In genomic region chr12:48793696-48794095, GRCh38 we compare ENCODE assay signal across 24 cellular contexts. TPM values are rescaled to one million over a fixed set of nuclear protein-coding genes. Genes with fewer than 3 reads are reported as not detected.
DNase-seq lines count a peak whose midpoint lies in the region; ATAC-seq, FAIRE-seq and TF ChIP-seq lines count a peak whose summit lies in the region.
"Had no signal": no experiment of that assay in that cellular context is flagged by ENCODE, and none has a peak within 500 bp of the region (broad histone marks: within the 10 kb centered on the region; RNA-seq: fewer than 3 reads in every experiment).

No MANE protein-coding gene starts in this region.

- H3K27me3 ChIP-seq in PC-9 (ENCODE audit: insufficient read depth, low read depth) (no peaks in the 10 kb centered on the region), mucosa of rectum (ENCODE audit: control insufficient read depth in 2 of 2, insufficient read depth in 2 of 2, low read length in 2 of 2) (no peaks in the 10 kb centered on the region), neural progenitor cell (no peaks in the 10 kb centered on the region), Caco-2 (replicated peaks; ENCODE audit: control insufficient read depth, insufficient read depth, low read length) (no peaks in the 10 kb centered on the region)
- H3K27me3 ChIP-seq: BE2C had no signal

- H3K9me2 ChIP-seq in PC-9 (ENCODE audit: insufficient read depth) = no peaks in the 10 kb centered on the region

- H3K79me2 ChIP-seq in PC-9 (ENCODE audit: low read depth) = no peaks in the 10 kb centered on the region
- no peaks in the 10 kb centered on the region for H3K79me2 ChIP-seq in neural progenitor cell (ENCODE audit: low read depth)

- H3K9me3 Mint-ChIP-seq in neural progenitor cell (no peaks in the 10 kb centered on the region), Caco-2 (ENCODE audit: unreplicated experiment) (no peaks in the 10 kb centered on the region)
- H3K9me3 Mint-ChIP-seq: CD4-positive, alpha-beta memory T cell had no signal

- H3K4me3 Mint-ChIP-seq in neural progenitor cell (no peak overlapping the region), Caco-2 (ENCODE audit: unreplicated experiment) (no peak overlapping the region)
- H3K4me3 Mint-ChIP-seq: CD4-positive, alpha-beta memory T cell had no signal

- H3K27me3 Mint-ChIP-seq in neural progenitor cell (ENCODE audit: insufficient read depth, low read depth) (peaks cover 11% of the 10 kb centered on the region), Caco-2 (ENCODE audit: insufficient read depth, unreplicated experiment) (no peaks in the 10 kb centered on the region)

- H3K4me1 Mint-ChIP-seq in neural progenitor cell (peaks cover 26% of the 10 kb centered on the region), Caco-2 (ENCODE audit: low read depth, unreplicated experiment) (peaks cover 9% of the 10 kb centered on the region)

- intact Hi-C loops in PC-9 (cut with micrococcal nuclease; ENCODE audit: unreplicated experiment) = no loop called here
- intact Hi-C loops in Caco-2 (cut with micrococcal nuclease; ENCODE audit: unreplicated experiment) = loop anchor here (2.0 kb wide), 1 partner anchor 21 kb away; no protein-coding TSS in a partner anchor

- peak overlapping the region; percentile 12 for H3K27ac Mint-ChIP-seq in neural progenitor cell
- no peak overlapping the region for H3K27ac Mint-ChIP-seq in Caco-2 (ENCODE audit: unreplicated experiment)
- H3K27ac Mint-ChIP-seq: CD4-positive, alpha-beta memory T cell had no signal

- H4K20me1 ChIP-seq in PC-9 (ENCODE audit: insufficient read depth) = no peaks in the 10 kb centered on the region
- no peaks in the 10 kb centered on the region for H4K20me1 ChIP-seq in neural progenitor cell (ENCODE audit: low read depth)

- ATAC-seq in A549 (no peak), HG02970 (IDR thresholded peaks at IDR 0.05; ENCODE audit: low FRiP score, unreplicated experiment) (no peak)
- ATAC-seq: GM12878 had no signal

- no peak for TF ChIP-seq CTCF in A549 (IDR thresholded peaks at IDR 0.05)
- no peak for TF ChIP-seq CTCF in PC-9 (conservative IDR thresholded peaks at IDR 0.05)
- no peak for TF ChIP-seq CTCF in neural progenitor cell (IDR thresholded peaks at IDR 0.05)
- no peak for TF ChIP-seq CTCF in Caco-2 (IDR thresholded peaks at IDR 0.05; ENCODE audit: insufficient read depth in 1 of 2, low read depth in 1 of 2, low read length in 1 of 2, severe bottlenecking in 1 of 2, unreplicated experiment in 1 of 2)

- H3K4me1 ChIP-seq in A549 (peaks cover 18% of the 10 kb centered on the region), PC-9 (replicated peaks; ENCODE audit: insufficient read depth) (peaks cover 29% of the 10 kb centered on the region), mucosa of rectum (ENCODE audit: control insufficient read depth in 2 of 2, insufficient read depth in 2 of 2, low read length in 2 of 2) (peaks cover 34 to 36% of the 10 kb centered on the region in 2 donors), neural progenitor cell (no peaks in the 10 kb centered on the region), Caco-2 (peaks cover 32% of the 10 kb centered on the region)
- H3K4me1 ChIP-seq: BE2C had no signal

- H3K9me3 ChIP-seq in A549 (no peaks in the 10 kb centered on the region), PC-9 (ENCODE audit: insufficient read depth, low read depth) (no peaks in the 10 kb centered on the region), mucosa of rectum (ENCODE audit: control insufficient read depth in 2 of 2, low read length in 2 of 2) (no peaks in the 10 kb centered on the region), neural progenitor cell (ENCODE audit: low read depth) (no peaks in the 10 kb centered on the region), Caco-2 (no peaks in the 10 kb centered on the region)
- H3K9me3 ChIP-seq: BE2C, HAP-1 had no signal

- H3K36me3 Mint-ChIP-seq in neural progenitor cell (no peaks in the 10 kb centered on the region), Caco-2 (ENCODE audit: insufficient read depth, unreplicated experiment) (peaks cover 17% of the 10 kb centered on the region)
- H3K36me3 Mint-ChIP-seq: CD4-positive, alpha-beta memory T cell had no signal

- no peak overlapping the region for H3K27ac ChIP-seq in A549
- peak overlapping the region; percentile 78 for H3K27ac ChIP-seq in PC-9
- H3K27ac ChIP-seq in mucosa of rectum (ENCODE audit: low read depth in 2 of 2, low read length in 2 of 2) = peak overlapping the region; percentile 19 to 80
- H3K27ac ChIP-seq in neural progenitor cell = no peak overlapping the region

- TF ChIP-seq EP300 in A549 (IDR thresholded peaks at IDR 0.05) = no peak

- no peak overlapping the region for H3K4me3 ChIP-seq in A549
- H3K4me3 ChIP-seq in PC-9 = no peak overlapping the region
- H3K4me3 ChIP-seq in mucosa of rectum (ENCODE audit: low read length in 2 of 2) = no peak overlapping the region
- no peak overlapping the region for H3K4me3 ChIP-seq in neural progenitor cell
- no peak overlapping the region for H3K4me3 ChIP-seq in Caco-2 (ENCODE audit: low read depth, low read length)
- H3K4me3 ChIP-seq: GM12878, HAP-1 had no signal

- no peak for FAIRE-seq in A549 (lab: Jason Lieb, UNC)
- FAIRE-seq: A204.1, GM12878, GM18507, H54 had no signal

- no peak overlapping the region for H3K4me2 ChIP-seq in A549
- peak overlapping the region; percentile 58; the same call in 1 of the 2 replicates for H3K4me2 ChIP-seq in PC-9
- H3K4me2 ChIP-seq in neural progenitor cell = no peak overlapping the region

- 92% methylated on average over 3 of the region's 3 CpGs for WGBS in A549 (ENCODE audit: missing lambda C conversion rate)

- POLR2A ChIA-PET in A549 (lab: Yijun Ruan, JAX) = interaction anchor here (0.8 kb wide), 1 partner anchor 40 kb away, joined by 4 read pairs; no protein-coding TSS in a partner anchor
- POLR2A ChIA-PET in PC-9 (lab: Charles Lee; ENCODE audit: unreplicated experiment) = no interaction called here
- POLR2A ChIA-PET in Caco-2 (lab: Charles Lee) = no interaction called here

- DNase-seq in A549 (ENCODE audit: low read depth in 1 of 2, low spot score in 1 of 2) = no peak
- DNase-seq in PC-9 = no peak
- DNase-seq in neural progenitor cell (ENCODE audit: low spot score) = no peak
- DNase-seq in NCI-H345 treated with DMSO at 0.1 percent for 48 hours (lab: John Stamatoyannopoulos, UW; ENCODE audit: unreplicated experiment) = no peak
- no peak for DNase-seq in DMS153 treated with DMSO at 0.1 percent for 48 hours (lab: John Stamatoyannopoulos, UW; ENCODE audit: unreplicated experiment)
- DNase-seq in Caco-2 = no peak
- DNase-seq: ACHN; AML-193; BE2C; C1 segment of cervical spinal cord; CD4-positive, alpha-beta memory T cell; COR-L47; DMS153; DMS79; EL; GDM1; GOT3 had no signal

- CTCF ChIA-PET in A549 (lab: Yijun Ruan, JAX) (interaction anchor here (0.7 to 18.3 kb wide), 7 partner anchors 12 to 57 kb away, joined by 3 to 265 read pairs (median 21); partner anchors contain the start of gene CACNB3), PC-9 (lab: Charles Lee) (interaction anchor here (3.4 kb wide), 1 partner anchor 40 kb away, joined by 35 read pairs; no protein-coding TSS in a partner anchor), Caco-2 (lab: Charles Lee) (interaction anchor here (0.6 to 4.3 kb wide), 3 partner anchors 21 to 72 kb away, joined by 3 to 148 read pairs (median 18); no protein-coding TSS in a partner anchor)

- H3F3A ChIP-seq in PC-9 (ENCODE audit: insufficient read depth, low read depth) = peaks cover 27% of the 10 kb centered on the region
- H3F3A ChIP-seq in neural progenitor cell (ENCODE audit: low read depth) = peaks cover 12% of the 10 kb centered on the region

- H3K36me3 ChIP-seq in PC-9 (ENCODE audit: low read depth) (no peaks in the 10 kb centered on the region), mucosa of rectum (ENCODE audit: control insufficient read depth in 2 of 2, insufficient read depth in 2 of 2, low read length in 2 of 2) (no peaks in the 10 kb centered on the region), neural progenitor cell (no peaks in the 10 kb centered on the region), Caco-2 (ENCODE audit: control insufficient read depth, insufficient read depth, low read length) (no peaks in the 10 kb centered on the region)
- H3K36me3 ChIP-seq: BE2C, HAP-1 had no signal

- H2AFZ ChIP-seq in PC-9 = no peak overlapping the region
- no peak overlapping the region for H2AFZ ChIP-seq in neural progenitor cell (replicated peaks)

- no TSS peak for BruUV-seq in PC-9 (replicated peaks; lab: Mats Ljungman, UMichigan)
- no TSS peak for BruUV-seq in Caco-2 (replicated peaks; lab: Mats Ljungman, UMichigan)

- no peak for TF ChIP-seq POLR2A in A549 (IDR thresholded peaks at IDR 0.05; ENCODE audit: low read length)

- no peak for TF ChIP-seq RAD21 in A549 (conservative IDR thresholded peaks at IDR 0.05 in 1 of 2, IDR thresholded peaks at IDR 0.05 in 1 of 2)

- H3K9ac ChIP-seq in mucosa of rectum (ENCODE audit: low read depth in 1 of 2, low read length in 2 of 2) (no peak overlapping the region), neural progenitor cell (no peak overlapping the region)

TF ChIP-seq in A549, 52 proteins besides CTCF, POLR2A, EP300 and RAD21:
- no peak for TF ChIP-seq JUNB (IDR thresholded peaks at IDR 0.05)
- TF ChIP-seq ZC3H11A (IDR thresholded peaks at IDR 0.05) = peak; percentile 71

RNA-seq across cellular contexts. Expression of gene ADCY6, which starts 4.8 kb away (rescaled TPM):
- polyA plus RNA-seq in A549 (2011; rRNA removed) (16.3 and 20.9 TPM in 2 replicates), A549 (2017; fragmentation: RNase III; extraction: RNeasy Plus Mini Kit Qiagen cat#74134 plus additional on column Dnase treatment) (18.2 to 20.8 TPM (median 19.8 TPM) in 3 replicates)
- polyA plus RNA-seq in A549 (2012; cell fraction: cytosol; rRNA removed) = 15.4 and 20.4 TPM in 2 replicates
- polyA plus RNA-seq in A549 (2012; cell fraction: nucleus; rRNA removed) = 49.3 and 50.2 TPM in 2 replicates
- polyA minus RNA-seq in A549 (2011; rRNA and poly(A)+ RNA removed) = 27.1 and 33.7 TPM in 2 replicates
- total RNA-seq in PC-9 (2021) (48.3 and 61.9 TPM in 2 replicates), neural progenitor cell (ENCODE audit: low replicate concordance) (22.4 and 42.4 TPM in 2 replicates), Caco-2 (2022) (89.8 and 92.9 TPM in 2 replicates)
- total RNA-seq: CD4-positive, alpha-beta memory T cell had no signal
- polyA plus RNA-seq: CD4-positive, alpha-beta memory T cell had no signal

RNA-seq across cellular contexts. Expression of gene CACNB3, which starts 24.6 kb away (rescaled TPM):
- polyA plus RNA-seq in A549 (2011; rRNA removed) = 12.9 and 15.4 TPM in 2 replicates
- polyA plus RNA-seq in A549 (2012; cell fraction: cytosol; rRNA removed) = 15.7 and 22.0 TPM in 2 replicates
- polyA plus RNA-seq in A549 (2012; cell fraction: nucleus; rRNA removed) = 46.7 and 47.9 TPM in 2 replicates
- polyA plus RNA-seq in A549 (2017; fragmentation: RNase III; extraction: RNeasy Plus Mini Kit Qiagen cat#74134 plus additional on column Dnase treatment) = 17.2 to 25.8 TPM (median 23.9 TPM) in 3 replicates
- 20.3 and 25.5 TPM in 2 replicates for polyA minus RNA-seq in A549 (2011; rRNA and poly(A)+ RNA removed)
- total RNA-seq in PC-9 (2021) = 35.4 TPM in 2 replicates
- 25.0 and 31.3 TPM in 2 replicates for total RNA-seq in neural progenitor cell (ENCODE audit: low replicate concordance)
- total RNA-seq in Caco-2 (2022) = 20.4 and 28.2 TPM in 2 replicates

RNA-seq across cellular contexts. Expression of gene DDX23, which starts 58.3 kb away (rescaled TPM):
- polyA plus RNA-seq in A549 (2011; rRNA removed) = 132 TPM in 2 replicates
- 96.9 and 97.8 TPM in 2 replicates for polyA plus RNA-seq in A549 (2012; cell fraction: cytosol; rRNA removed)
- 129 and 169 TPM in 2 replicates for polyA plus RNA-seq in A549 (2012; cell fraction: nucleus; rRNA removed)
- 112 to 119 TPM (median 116 TPM) in 3 replicates for polyA plus RNA-seq in A549 (2017; fragmentation: RNase III; extraction: RNeasy Plus Mini Kit Qiagen cat#74134 plus additional on column Dnase treatment)
- 96.4 and 97.5 TPM in 2 replicates for polyA minus RNA-seq in A549 (2011; rRNA and poly(A)+ RNA removed)
- 91.4 and 108 TPM in 2 replicates for total RNA-seq in PC-9 (2021)
- total RNA-seq in neural progenitor cell (ENCODE audit: low replicate concordance) = 95.6 and 109 TPM in 2 replicates
- total RNA-seq in Caco-2 (2022) = 151 and 152 TPM in 2 replicates

Comparison
In these comparisons a context has a peak if more than half of its experiments do, and no peak if none do; other contexts are left out.
1. H3K27ac ChIP-seq: peak in PC-9 (single experiment) and mucosa of rectum (2 of 2); none in A549 (0 of 2) and neural progenitor cell (single experiment).